ENCODE assay signal across 10 cellular contexts in the genomic region with DNA sequence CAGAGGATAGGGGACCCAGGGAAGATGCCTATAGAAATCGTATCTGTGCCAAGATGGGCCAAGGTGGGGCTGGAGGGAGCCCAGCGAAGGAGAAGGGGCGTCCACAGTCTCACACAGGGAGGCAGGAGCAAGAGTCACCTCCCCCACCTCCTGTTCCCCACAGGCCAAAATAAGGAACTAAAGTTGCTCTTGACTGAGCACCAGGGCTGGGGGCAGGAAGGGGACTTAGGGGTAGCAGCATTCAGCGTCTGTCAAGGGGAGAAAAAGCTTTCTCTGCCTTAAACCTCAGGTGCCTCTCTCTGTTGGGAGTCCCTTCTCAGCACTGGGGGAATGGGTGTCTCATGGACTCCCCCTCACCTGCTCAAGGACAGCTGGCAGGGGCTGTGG. TPM values are rescaled to one million over a fixed set of nuclear protein-coding genes. Genes with fewer than 3 reads are reported as not detected.
DNase-seq lines count a peak whose midpoint lies in the region; ATAC-seq and TF ChIP-seq lines count a peak whose summit lies in the region.
"Had no signal": no experiment of that assay in that cellular context is flagged by ENCODE, and none has a peak within 500 bp of the region (broad histone marks: within the 10 kb centered on the region; RNA-seq: fewer than 3 reads in every experiment).

No MANE protein-coding gene starts in this region.

- H3K36me3 Mint-ChIP-seq in activated CD8-positive, alpha-beta T cell treated with anti-CD3 and anti-CD28 coated beads for 36 hours (ENCODE audit: low read depth) = peaks cover 7% of the 10 kb centered on the region
- no peaks in the 10 kb centered on the region for H3K36me3 Mint-ChIP-seq in neural crest cell (ENCODE audit: low read depth)
- no peaks in the 10 kb centered on the region; the same call in 1 of the 2 replicates for H3K36me3 Mint-ChIP-seq in HFFc6 (ENCODE audit: low read depth)

- no peak for TF ChIP-seq CTCF in GM12875 (IDR thresholded peaks at IDR 0.05; ENCODE audit: borderline replicate concordance, insufficient read depth, low read depth, low read length)
- no peak for TF ChIP-seq CTCF in activated CD8-positive, alpha-beta T cell treated with anti-CD3 and anti-CD28 coated beads for 36 hours (IDR thresholded peaks at IDR 0.05)
- TF ChIP-seq CTCF in neural crest cell (conservative IDR thresholded peaks at IDR 0.05) = no peak
- TF ChIP-seq CTCF in HFFc6 (IDR thresholded peaks at IDR 0.05) = no peak
- TF ChIP-seq CTCF in GM20000 (IDR thresholded peaks at IDR 0.05; ENCODE audit: extremely low read depth, missing control alignments) = no peak

- no peaks in the 10 kb centered on the region for H3K27me3 Mint-ChIP-seq in activated CD8-positive, alpha-beta T cell treated with anti-CD3 and anti-CD28 coated beads for 36 hours
- H3K27me3 Mint-ChIP-seq in neural crest cell (ENCODE audit: low read depth) = peaks cover 31% of the 10 kb centered on the region
- H3K27me3 Mint-ChIP-seq in HFFc6 (ENCODE audit: insufficient read depth) = peaks cover 12% of the 10 kb centered on the region

- no peak for ATAC-seq in activated CD8-positive, alpha-beta T cell treated with anti-CD3 and anti-CD28 coated beads for 36 hours
- no peak for ATAC-seq in HG03039 (IDR thresholded peaks at IDR 0.05; ENCODE audit: unreplicated experiment)

- DNase-seq in KBM-7 (peak; percentile 85), neural crest cell (ENCODE audit: low read depth, low spot score) (no peak), HFFc6 (no peak), G401 (ENCODE audit: low spot score) (no peak), GM20000 (ENCODE audit: low spot score) (no peak)
- DNase-seq in activated CD8-positive, alpha-beta T cell treated with anti-CD3 and anti-CD28 coated beads for 36 hours = peak; percentile 33
- DNase-seq: heart left ventricle, NCI-H526 treated with DMSO at 0.1 percent for 48 hours had no signal

- H3K9me3 Mint-ChIP-seq in activated CD8-positive, alpha-beta T cell treated with anti-CD3 and anti-CD28 coated beads for 36 hours = no peaks in the 10 kb centered on the region
- H3K9me3 Mint-ChIP-seq in neural crest cell (no peaks in the 10 kb centered on the region), HFFc6 (no peaks in the 10 kb centered on the region)

- H3K4me1 Mint-ChIP-seq in activated CD8-positive, alpha-beta T cell treated with anti-CD3 and anti-CD28 coated beads for 36 hours (ENCODE audit: low read depth) = peaks cover 69% of the 10 kb centered on the region
- H3K4me1 Mint-ChIP-seq in neural crest cell (peaks cover 9% of the 10 kb centered on the region), HFFc6 (ENCODE audit: low read depth) (peaks cover 5% of the 10 kb centered on the region)

- CTCF ChIA-PET in activated CD8-positive, alpha-beta T cell treated with anti-CD3 and anti-CD28 coated beads for 36 hours (lab: Charles Lee) = interaction anchor here (0.9 to 2.4 kb wide), 3 partner anchors 16 to 81 kb away, joined by 3 to 12 read pairs (median 5); no protein-coding TSS in a partner anchor

- POLR2A ChIA-PET in activated CD8-positive, alpha-beta T cell treated with anti-CD3 and anti-CD28 coated beads for 36 hours (lab: Charles Lee) = interaction anchor here (1.0 to 13.4 kb wide), 7 partner anchors 9 to 73 kb away, joined by 3 to 282 read pairs (median 8); partner anchors contain the start of genes ARHGEF1 and RPS19

- H3K4me3 Mint-ChIP-seq in activated CD8-positive, alpha-beta T cell treated with anti-CD3 and anti-CD28 coated beads for 36 hours = peak overlapping the region; percentile 74
- H3K4me3 Mint-ChIP-seq in neural crest cell (peak overlapping the region; percentile 44), HFFc6 (no peak overlapping the region)

- peak overlapping the region; percentile 84 for H3K27ac Mint-ChIP-seq in activated CD8-positive, alpha-beta T cell treated with anti-CD3 and anti-CD28 coated beads for 36 hours
- H3K27ac Mint-ChIP-seq in neural crest cell (ENCODE audit: unreplicated experiment) = no peak overlapping the region
- H3K27ac Mint-ChIP-seq in HFFc6 = no peak overlapping the region

- peak overlapping the region; percentile 77 for H3K4me3 ChIP-seq in GM12875 (ENCODE audit: low read depth, low read length)
- H3K4me3 ChIP-seq: heart left ventricle had no signal

- intact Hi-C loops in activated CD8-positive, alpha-beta T cell treated with anti-CD3 and anti-CD28 coated beads for 36 hours (cut with micrococcal nuclease) = no loop called here

- in situ Hi-C loops in KBM-7 (cut with MboI; ENCODE audit: low pct_unique_long_range_greater_than_20kb, low sequenced_read_pairs) = loop anchor here (10.0 kb wide), 1 partner anchor 67 kb away; no protein-coding TSS in a partner anchor
- in situ Hi-C loops in G401 (cut with HindIII; ENCODE audit: low sequenced_read_pairs) = no loop called here

RNA-seq across cellular contexts. Expression of gene CD79A, which starts 0.4 kb away (rescaled TPM):
- 10 to 100 TPM; 19.3 to 21.0 TPM for total RNA-seq in activated CD8-positive, alpha-beta T cell treated with anti-CD3 and anti-CD28 coated beads for 36 hours
- total RNA-seq in neural crest cell = 0.32 and 0.70 TPM in 2 replicates
- total RNA-seq in HFFc6 (2021; fragmentation: NEBNext Ultra II Directional; extraction: Animal tissue kit (Norgen Biotek cat#: 25700)) = under 1 TPM in 4 of 6 experiments, not detected in 2; 0.23 to 0.62 (median 0.35) TPM
- 1.0 and 1.4 TPM in 2 replicates for total RNA-seq in G401 (2014; rRNA removed; shearing (Covaris generic))

RNA-seq across cellular contexts. Expression of gene ARHGEF1, which starts 5.5 kb away (rescaled TPM):
- 100 to 1,000 TPM; 307 to 308 TPM for total RNA-seq in activated CD8-positive, alpha-beta T cell treated with anti-CD3 and anti-CD28 coated beads for 36 hours
- total RNA-seq in neural crest cell = 62.3 and 69.9 TPM in 2 replicates
- 10 to 100 TPM; 63.8 to 73.3 (median 68.2) TPM for total RNA-seq in HFFc6 (2021; fragmentation: NEBNext Ultra II Directional; extraction: Animal tissue kit (Norgen Biotek cat#: 25700))
- 33.0 and 43.6 TPM in 2 replicates for total RNA-seq in G401 (2014; rRNA removed; shearing (Covaris generic))

RNA-seq across cellular contexts. Expression of gene RPS19, which starts 17.4 kb away (rescaled TPM):
- total RNA-seq in activated CD8-positive, alpha-beta T cell treated with anti-CD3 and anti-CD28 coated beads for 36 hours = 1,000 to 10,000 TPM; 3,454 to 3,479 TPM
- 2,492 and 2,613 TPM in 2 replicates for total RNA-seq in neural crest cell
- 1,000 to 10,000 TPM; 2,312 to 2,495 (median 2,438) TPM for total RNA-seq in HFFc6 (2021; fragmentation: NEBNext Ultra II Directional; extraction: Animal tissue kit (Norgen Biotek cat#: 25700))
- 3,257 and 3,896 TPM in 2 replicates for total RNA-seq in G401 (2014; rRNA removed; shearing (Covaris generic))

RNA-seq across cellular contexts. Expression of gene DMRTC2, which starts 32.6 kb away (rescaled TPM):
- not detected for total RNA-seq in activated CD8-positive, alpha-beta T cell treated with anti-CD3 and anti-CD28 coated beads for 36 hours
- total RNA-seq in neural crest cell = not detected in 2 replicates
- total RNA-seq in HFFc6 (2021; fragmentation: NEBNext Ultra II Directional; extraction: Animal tissue kit (Norgen Biotek cat#: 25700)) = not detected
- not detected in 2 replicates for total RNA-seq in G401 (2014; rRNA removed; shearing (Covaris generic))
- total RNA-seq: heart left ventricle had no signal

RNA-seq across cellular contexts. Expression of gene LYPD4, which starts 33.0 kb away (rescaled TPM):
- total RNA-seq in activated CD8-positive, alpha-beta T cell treated with anti-CD3 and anti-CD28 coated beads for 36 hours = not detected
- not detected in 2 replicates for total RNA-seq in neural crest cell
- total RNA-seq in HFFc6 (2021; fragmentation: NEBNext Ultra II Directional; extraction: Animal tissue kit (Norgen Biotek cat#: 25700)) = not detected
- not detected in 2 replicates for total RNA-seq in G401 (2014; rRNA removed; shearing (Covaris generic))
- total RNA-seq: heart left ventricle had no signal

Comparison
In these comparisons a context has a peak if more than half of its experiments do, and no peak if none do; other contexts are left out.
1. DNase-seq: peak in KBM-7 (single experiment) and activated CD8-positive, alpha-beta T cell treated with anti-CD3 and anti-CD28 coated beads for 36 hours (single experiment); none in neural crest cell (single experiment), HFFc6 (single experiment), G401 (single experiment) and GM20000 (single experiment).